Comparison of ENCODE assay signal across 25 cellular contexts in genomic region chr19:13005253-13005652, GRCh38. TPM values are rescaled to one million over a fixed set of nuclear protein-coding genes. Genes with fewer than 3 reads are reported as not detected.
DNase-seq lines count a peak whose midpoint lies in the region; ATAC-seq and TF ChIP-seq lines count a peak whose summit lies in the region.
"Had no signal": no experiment of that assay in that cellular context is flagged by ENCODE, and none has a peak within 500 bp of the region (broad histone marks: within the 10 kb centered on the region; RNA-seq: fewer than 3 reads in every experiment).

No MANE protein-coding gene starts in this region.

- H3K4ac ChIP-seq in H9 (ENCODE audit: low read depth, low read length) = no peak overlapping the region

- TF ChIP-seq CTCF in 22Rv1 (IDR thresholded peaks at IDR 0.05) (no peak), RWPE1 (conservative IDR thresholded peaks at IDR 0.05; ENCODE audit: low read depth) (no peak), gastroesophageal sphincter (IDR thresholded peaks at IDR 0.05) (no peak), H9 (conservative IDR thresholded peaks at IDR 0.05) (no peak)

- H3K9ac ChIP-seq in skeletal muscle tissue (ENCODE audit: low read depth in 1 of 3, low read length in 3 of 3) = peak overlapping the region; percentile 76 to 93 (median 87)
- no peak overlapping the region for H3K9ac ChIP-seq in H9 (ENCODE audit: extremely low read depth, insufficient read length, low read length)
- H3K9ac ChIP-seq: parathyroid adenoma had no signal

- no peaks in the 10 kb centered on the region for H3K27me3 ChIP-seq in gastroesophageal sphincter
- no peaks in the 10 kb centered on the region for H3K27me3 ChIP-seq in skeletal muscle tissue (ENCODE audit: control insufficient read depth in 3 of 3, insufficient read depth in 3 of 3, low read length in 3 of 3)
- peaks cover 38% of the 10 kb centered on the region for H3K27me3 ChIP-seq in H9 (ENCODE audit: insufficient read depth, low read length)
- H3K27me3 ChIP-seq: MG63, SJSA1 had no signal

- H3K4me1 Mint-ChIP-seq in H9 = peaks cover 0 to 13% of the 10 kb centered on the region in 2 experiments; a peak in 2 of 4 replicates
- H3K4me1 Mint-ChIP-seq: activated CD4-positive, alpha-beta T cell treated with anti-CD3 and anti-CD28 coated beads, Interleukin-2, amount 10 ng/mL, durations not matched to agents 7 days and 5 days; activated naive CD8-positive, alpha-beta T cell treated with anti-CD3 and anti-CD28 coated beads, Interleukin-2, amount 10 ng/mL, durations not matched to agents 7 days and 5 days had no signal

- H3K56ac ChIP-seq in H9 (ENCODE audit: insufficient read length, low read depth, low read length) = no peak overlapping the region

- no peak for DNase-seq in RWPE1 (ENCODE audit: low spot score)
- no peak for DNase-seq in H9
- no peak for DNase-seq in T1000 (lab: John Stamatoyannopoulos, UW)
- DNase-seq: activated CD4-positive, alpha-beta T cell treated with anti-CD3 and anti-CD28 coated beads, Interleukin-2, amount 10 ng/mL, durations not matched to agents 7 days and 5 days; activated naive CD8-positive, alpha-beta T cell treated with anti-CD3 and anti-CD28 coated beads, Interleukin-2, amount 10 ng/mL, durations not matched to agents 7 days and 5 days; brain microvascular endothelial cell; IMR-90; kidney; MG63; NCI-H1417 treated with DMSO at 0.1 percent for 48 hours; NCI-H774; stimulated activated CD4-positive, alpha-beta T cell treated with anti-CD3 and anti-CD28 coated beads, Interleukin-4, amount 100 ng/mL, for 1 hour had no signal

- peaks cover 7 to 100% (median 67%) of the 10 kb centered on the region in 3 donors for H3K4me1 ChIP-seq in gastroesophageal sphincter
- peaks cover 82 to 91% (median 91%) of the 10 kb centered on the region in 3 donors for H3K4me1 ChIP-seq in skeletal muscle tissue (ENCODE audit: control insufficient read depth in 3 of 3, insufficient read depth in 3 of 3, low read length in 3 of 3)
- no peaks in the 10 kb centered on the region; the same call in 1 of the 2 replicates for H3K4me1 ChIP-seq in H9 (ENCODE audit: insufficient read depth, low read length)
- H3K4me1 ChIP-seq: parathyroid adenoma, SJSA1 had no signal

- no peak for TF ChIP-seq EP300 in gastroesophageal sphincter (IDR thresholded peaks at IDR 0.05)

- no peak for ATAC-seq in gastroesophageal sphincter
- ATAC-seq in GM18873 (IDR thresholded peaks at IDR 0.05; ENCODE audit: low FRiP score, unreplicated experiment) = no peak
- no peak for ATAC-seq in HG03378 (IDR thresholded peaks at IDR 0.05; ENCODE audit: unreplicated experiment)
- ATAC-seq: natural killer cell treated with Interleukin-12 subunit alpha and Interleukin-12 subunit beta and Interleukin-15 and Interleukin-18, amount 100 ng/mL, for 72 hours had no signal

- H2BK20ac ChIP-seq in H9 (ENCODE audit: low read depth, low read length, poor library complexity, severe bottlenecking) = no peak overlapping the region

- H4K5ac ChIP-seq in H9 (ENCODE audit: insufficient read length, low read depth, low read length) = no peak overlapping the region

- no peak overlapping the region for H2AK5ac ChIP-seq in H9 (ENCODE audit: insufficient read length, low read length)

- peaks cover 0 to 5% of the 10 kb centered on the region in 2 donors for H3K36me3 ChIP-seq in gastroesophageal sphincter
- H3K36me3 ChIP-seq in skeletal muscle tissue (ENCODE audit: control insufficient read depth in 3 of 3, insufficient read depth in 3 of 3, low read length in 3 of 3) = peaks cover 5 to 9% (median 7%) of the 10 kb centered on the region in 3 donors
- H3K36me3 ChIP-seq: brain microvascular endothelial cell, SJSA1 had no signal

- no peak overlapping the region for H3K27ac Mint-ChIP-seq in H9
- H3K27ac Mint-ChIP-seq: activated CD4-positive, alpha-beta T cell treated with anti-CD3 and anti-CD28 coated beads, Interleukin-2, amount 10 ng/mL, durations not matched to agents 7 days and 5 days; activated naive CD8-positive, alpha-beta T cell treated with anti-CD3 and anti-CD28 coated beads, Interleukin-2, amount 10 ng/mL, durations not matched to agents 7 days and 5 days; activated T-helper 2 cell treated with anti-CD3 and anti-CD28 coated beads, Interferon-gamma antibody, Interleukin-2, Interleukin-4, amounts not matched to agents 10 μg/mL and 5 μg/mL and 100 μg/mL, durations not matched to agents 14 hours and 24 hours and 36 hours; natural killer cell treated with Interleukin-12 subunit alpha and Interleukin-12 subunit beta and Interleukin-15 and Interleukin-18, amount 100 ng/mL, for 72 hours; stimulated activated naive CD8-positive, alpha-beta T cell treated with anti-CD3 and anti-CD28 coated beads, Interleukin-15, Interleukin-2, amounts not matched to agents 100 ng/mL and 50 ng/mL, for 24 hours; T-helper 1 cell treated with Interleukin-12 subunit alpha and Interleukin-12 subunit beta and Interleukin-4 antibody, amounts not matched to agents 30 μg/mL and 1 μg/mL, for 36 hours had no signal

- no peak overlapping the region for H3K23ac ChIP-seq in H9 (ENCODE audit: insufficient read length, low read depth, low read length)

- POLR2A ChIA-PET in RWPE1 (lab: Yijun Ruan, JAX; ENCODE audit: low non-redundant PET) = no interaction called here

- H4K91ac ChIP-seq in H9 (ENCODE audit: insufficient read length, low read depth, low read length) = no peak overlapping the region

- no peaks in the 10 kb centered on the region for H3K79me2 ChIP-seq in H9 (ENCODE audit: insufficient read depth, low read length)

- H4K8ac ChIP-seq in H9 (replicated peaks; ENCODE audit: insufficient read length, low read depth, low read length) = no peak overlapping the region

- H2AFZ ChIP-seq in H9 (ENCODE audit: low read length) = no peak overlapping the region
- H2AFZ ChIP-seq: parathyroid adenoma had no signal

- H3K79me1 ChIP-seq in H9 (ENCODE audit: insufficient read depth, low read depth, low read length, poor library complexity, severe bottlenecking) = no peaks in the 10 kb centered on the region

- H3K27me3 Mint-ChIP-seq in H9 (ENCODE audit: low read depth) = peaks cover 97% of the 10 kb centered on the region

- no peak overlapping the region for H3T11ph ChIP-seq in H9 (ENCODE audit: low read length)

- no peak overlapping the region for H2BK12ac ChIP-seq in H9 (ENCODE audit: insufficient read length, low read depth, low read length)

- no peak overlapping the region for H2BK5ac ChIP-seq in H9 (ENCODE audit: insufficient read length, low read length)

- no peak overlapping the region for H3K18ac ChIP-seq in H9 (ENCODE audit: insufficient read length, low read depth, low read length)

- H3K4me3 ChIP-seq in gastroesophageal sphincter (no peak overlapping the region), skeletal muscle tissue (ENCODE audit: low read length in 3 of 3) (peak overlapping the region; percentile 24 to 60 (median 59))
- H3K4me3 ChIP-seq: coronary artery, MG63, SJSA1 had no signal

- CTCF ChIA-PET in RWPE1 (lab: Yijun Ruan, JAX) = interaction anchor here (0.5 to 2.2 kb wide), 8 partner anchors 8 to 56 kb away, joined by 3 to 9 read pairs (median 4); no protein-coding TSS in a partner anchor

- no peaks in the 10 kb centered on the region for H3K9me3 ChIP-seq in gastroesophageal sphincter
- no peaks in the 10 kb centered on the region for H3K9me3 ChIP-seq in skeletal muscle tissue (ENCODE audit: control insufficient read depth in 3 of 3, low read length in 3 of 3)
- no peaks in the 10 kb centered on the region for H3K9me3 ChIP-seq in H9 (ENCODE audit: control insufficient read depth, low read depth, low read length)
- H3K9me3 ChIP-seq: MG63, SJSA1 had no signal

- WGBS in gastroesophageal sphincter (ENCODE audit: low coverage in 1 of 2), 2 donors = 63 to 75% methylated on average over 3 to 4 of the region's 4 CpGs
- no CpG with 5 or more reads among the region's 4 CpGs for WGBS in H9 (ENCODE audit: extremely low coverage, insufficient read length, low lambda C conversion rate)

- no peak overlapping the region for H2BK15ac ChIP-seq in H9 (ENCODE audit: low read depth, low read length)

- peaks cover 2% of the 10 kb centered on the region for H4K20me1 ChIP-seq in H9 (ENCODE audit: control insufficient read depth, insufficient read depth, insufficient read length)

- no peak overlapping the region for H3K4me3 Mint-ChIP-seq in H9
- H3K4me3 Mint-ChIP-seq: activated CD4-positive, alpha-beta T cell treated with anti-CD3 and anti-CD28 coated beads, Interleukin-2, amount 10 ng/mL, durations not matched to agents 7 days and 5 days; activated naive CD8-positive, alpha-beta T cell treated with anti-CD3 and anti-CD28 coated beads, Interleukin-2, amount 10 ng/mL, durations not matched to agents 7 days and 5 days; natural killer cell treated with Interleukin-12 subunit alpha and Interleukin-12 subunit beta and Interleukin-15 and Interleukin-18, amount 100 ng/mL, for 72 hours; stimulated activated naive CD8-positive, alpha-beta T cell treated with anti-CD3 and anti-CD28 coated beads, Interleukin-15, Interleukin-2, amounts not matched to agents 100 ng/mL and 50 ng/mL, for 24 hours; T-helper 1 cell treated with Interleukin-12 subunit alpha and Interleukin-12 subunit beta and Interleukin-4 antibody, amounts not matched to agents 30 μg/mL and 1 μg/mL, for 36 hours had no signal

- no peak overlapping the region for H3K4me2 ChIP-seq in H9 (ENCODE audit: insufficient read depth, insufficient read length, low read length)

- peaks cover 4% of the 10 kb centered on the region for H3K23me2 ChIP-seq in H9 (ENCODE audit: insufficient read length, low read depth, low read length, poor library complexity, severe bottlenecking)

- no peak for TF ChIP-seq POLR2A in gastroesophageal sphincter (IDR thresholded peaks at IDR 0.05)

- H3K27ac ChIP-seq in 22Rv1 (peak overlapping the region; percentile 99), RWPE1 (peak overlapping the region; percentile 98), gastroesophageal sphincter (peak overlapping the region in 3 of 4 donors; percentile 88 to 98 (median 96)), skeletal muscle tissue (ENCODE audit: low read depth, low read length) (peak overlapping the region; percentile 99), H9 (ENCODE audit: insufficient read length, low read depth, low read length) (no peak overlapping the region)
- H3K27ac ChIP-seq: brain microvascular endothelial cell, parathyroid adenoma, SJSA1 had no signal

- no peaks in the 10 kb centered on the region; a peak in 1 of 5 replicates for H3K9me3 Mint-ChIP-seq in H9
- H3K9me3 Mint-ChIP-seq: activated CD4-positive, alpha-beta T cell treated with anti-CD3 and anti-CD28 coated beads, Interleukin-2, amount 10 ng/mL, durations not matched to agents 7 days and 5 days; activated naive CD8-positive, alpha-beta T cell treated with anti-CD3 and anti-CD28 coated beads, Interleukin-2, amount 10 ng/mL, durations not matched to agents 7 days and 5 days; activated T-helper 2 cell treated with anti-CD3 and anti-CD28 coated beads, Interferon-gamma antibody, Interleukin-2, Interleukin-4, amounts not matched to agents 10 μg/mL and 5 μg/mL and 100 μg/mL, durations not matched to agents 14 hours and 24 hours and 36 hours; natural killer cell treated with Interleukin-12 subunit alpha and Interleukin-12 subunit beta and Interleukin-15 and Interleukin-18, amount 100 ng/mL, for 72 hours; stimulated activated naive CD8-positive, alpha-beta T cell treated with anti-CD3 and anti-CD28 coated beads, Interleukin-15, Interleukin-2, amounts not matched to agents 100 ng/mL and 50 ng/mL, for 24 hours; T-helper 1 cell treated with Interleukin-12 subunit alpha and Interleukin-12 subunit beta and Interleukin-4 antibody, amounts not matched to agents 30 μg/mL and 1 μg/mL, for 36 hours had no signal

- no peak overlapping the region for H3K14ac ChIP-seq in H9 (ENCODE audit: insufficient read depth, low read length)

- H3K36me3 Mint-ChIP-seq in H9 (ENCODE audit: insufficient read depth in 1 of 3, low read depth in 3 of 3) = no peaks in the 10 kb centered on the region
- H3K36me3 Mint-ChIP-seq: activated naive CD8-positive, alpha-beta T cell treated with anti-CD3 and anti-CD28 coated beads, Interleukin-2, amount 10 ng/mL, durations not matched to agents 7 days and 5 days; natural killer cell treated with Interleukin-12 subunit alpha and Interleukin-12 subunit beta and Interleukin-15 and Interleukin-18, amount 100 ng/mL, for 72 hours had no signal

- H2BK120ac ChIP-seq in H9 (ENCODE audit: low read depth, low read length, poor library complexity, severe bottlenecking) = no peak overlapping the region

RNA-seq across cellular contexts. Expression of gene NFIX, which starts 10.0 kb away (rescaled TPM):
- total RNA-seq in gastroesophageal sphincter (100 to 1,000 TPM in 1 of 4 donors, 10 to 100 TPM in 3; 44.7 to 145 (median 72.4) TPM), skeletal muscle tissue (49.1 TPM), H9 (2021) (0.20 and 0.31 TPM in 2 replicates)

RNA-seq across cellular contexts. Expression of gene DAND5, which starts 35.9 kb away (rescaled TPM):
- total RNA-seq in gastroesophageal sphincter = under 1 TPM in 1 of 4 donors, not detected in 3; 0.35 TPM
- total RNA-seq in skeletal muscle tissue = not detected
- total RNA-seq in H9 (2021) = 0.11 and 0.13 TPM in 2 replicates
- total RNA-seq: activated naive CD8-positive, alpha-beta T cell treated with anti-CD3 and anti-CD28 coated beads, Interleukin-2, amount 10 ng/mL, durations not matched to agents 7 days and 5 days; fibroblast of villous mesenchyme; IMR-90; kidney; natural killer cell treated with Interleukin-12 subunit alpha and Interleukin-12 subunit beta and Interleukin-15 and Interleukin-18, amount 100 ng/mL, for 72 hours; SJSA1 had no signal

RNA-seq across cellular contexts. Expression of gene GADD45GIP1, which starts 48.2 kb away (rescaled TPM):
- total RNA-seq in gastroesophageal sphincter (10 to 100 TPM; 32.2 to 43.6 (median 36.9) TPM), skeletal muscle tissue (21.4 TPM), H9 (2021) (44.5 and 45.6 TPM in 2 replicates)

RNA-seq across cellular contexts. Expression of gene RAD23A, which starts 59.6 kb away (rescaled TPM):
- total RNA-seq in gastroesophageal sphincter = 100 to 1,000 TPM; 133 to 219 (median 158) TPM
- 57.9 TPM for total RNA-seq in skeletal muscle tissue
- total RNA-seq in H9 (2021) = 62.2 and 67.0 TPM in 2 replicates

Comparison
In these comparisons a context has a peak if more than half of its experiments do, and no peak if none do; other contexts are left out.
1. H3K4me3 ChIP-seq: peak in skeletal muscle tissue (3 of 3); none in gastroesophageal sphincter (0 of 2).
2. RNA of gene NFIX, which starts 10.0 kb away (total RNA-seq): 44.7 to 145 TPM in gastroesophageal sphincter and 49.1 TPM in skeletal muscle tissue (single experiment); 0.20 to 0.31 TPM in H9; every median in the first group is over 10 times any median in the second.